ENCODE assay signal across 2 cellular contexts in genomic region chrX:153909024-153909979, GRCh38.
TF ChIP-seq lines count a peak whose summit lies in the region.

No MANE protein-coding gene starts in this region.

TF ChIP-seq in HCT116, 20 proteins besides CTCF, POLR2A, EP300 and RAD21:
- no peak for TF ChIP-seq POLR2AphosphoS5 (IDR thresholded peaks at IDR 0.05; ENCODE audit: low read depth, low read length)
- TF ChIP-seq JUND (IDR thresholded peaks at IDR 0.05): no peak
- TF ChIP-seq CEBPB (IDR thresholded peaks at IDR 0.05; ENCODE audit: low read depth): no peak

TF ChIP-seq in GM12878, 131 proteins besides CTCF, POLR2A, EP300 and RAD21:
- TF ChIP-seq NFXL1 (IDR thresholded peaks at IDR 0.05; ENCODE audit: borderline replicate concordance): no peak
- TF ChIP-seq MEF2B (IDR thresholded peaks at IDR 0.05; ENCODE audit: partially characterized antibody, poor library complexity, severe bottlenecking): no peak
- TF ChIP-seq ZNF687 (IDR thresholded peaks at IDR 0.05): 0 out of 2 replicates have a peak, but pooled peaks have one; percentile 28
- no peak for TF ChIP-seq KAT2A (conservative IDR thresholded peaks at IDR 0.05; ENCODE audit: control insufficient read depth, low read depth, low read length)
- 0 out of 2 replicates have a peak, but pooled peaks have one; percentile 35 for TF ChIP-seq HDGF (IDR thresholded peaks at IDR 0.05)
- no peak for TF ChIP-seq BHLHE40 (IDR thresholded peaks at IDR 0.05; ENCODE audit: borderline replicate concordance in 1 of 2, low read depth in 2 of 2, low read length in 1 of 2)
- TF ChIP-seq SREBF1 (IDR thresholded peaks at IDR 0.05; ENCODE audit: low read length): no peak
